26 cellular contexts compared by ENCODE assay signal in genomic region chr17:79891113-79891730, GRCh38.
"Had no signal": no experiment of that assay in that cellular context is flagged by ENCODE, and none has a peak within 500 bp of the region (broad histone marks: within the 10 kb centered on the region; RNA-seq: fewer than 3 reads in every experiment).

No MANE protein-coding gene starts in this region.

- DNase-seq: activated CD4-positive, alpha-beta T cell treated with anti-CD3 and anti-CD28 coated beads for 48 hours; activated CD4-positive, alpha-beta T cell treated with anti-CD3 and anti-CD28 coated beads, Interleukin-2, amount 50 U/mL, for 4 hours; activated CD4-positive, CD25-positive, alpha-beta regulatory T cell treated with anti-CD3 and anti-CD28 coated beads, Interleukin-2, amount 50 U/mL, for 72 hours; activated CD8-positive, alpha-beta memory T cell treated with anti-CD3 and anti-CD28 coated beads, Interleukin-2, amount 10 ng/mL, durations not matched to agents 7 days and 5 days; activated gamma-delta T cell treated with Interleukin-2 at 50 U/mL for 16 hours; activated naive CD4-positive, alpha-beta T cell treated with anti-CD3 and anti-CD28 coated beads, Interleukin-2, amount 50 U/mL, for 16 hours; activated naive CD8-positive, alpha-beta T cell treated with anti-CD3 and anti-CD28 coated beads, Interleukin-2, amount 50 U/mL, for 24 hours; activated T-cell treated with anti-CD3 and anti-CD28 coated beads, Interleukin-2, amount 50 U/mL, for 24 hours; amniotic stem cell; Karpas-422; NCI-H1436 treated with DMSO at 0.1 percent for 48 hours; NCI-H187; NCI-H2081; NCI-H510A treated with DMSO at 0.1 percent for 48 hours; NK-92 treated with Interleukin-12 subunit alpha and Interleukin-12 subunit beta, amount 100 ng/mL, for 24 hours; OCI-M1; Right ventricle myocardium superior; RPMI8226; SJCRH30 had no signal

- H3K4me3 ChIP-seq: ascending aorta, SJCRH30 had no signal

- H3K27me3 ChIP-seq: ascending aorta had no signal

- ATAC-seq: activated CD8-positive, alpha-beta memory T cell treated with anti-CD3 and anti-CD28 coated beads, Interleukin-2, amount 10 ng/mL, durations not matched to agents 7 days and 5 days; activated naive CD8-positive, alpha-beta T cell treated with anti-CD3 and anti-CD28 coated beads, Interleukin-2, amount 50 U/mL, for 24 hours; Panc1; WTC11 had no signal

- H3K9me3 ChIP-seq: ascending aorta, SJCRH30 had no signal

- H3K36me3 Mint-ChIP-seq: activated CD8-positive, alpha-beta memory T cell treated with anti-CD3 and anti-CD28 coated beads, Interleukin-2, amount 10 ng/mL, durations not matched to agents 7 days and 5 days; brain; WTC11 had no signal

- H3K27ac ChIP-seq: ascending aorta, SJCRH30 had no signal

- H3K27ac Mint-ChIP-seq: activated CD8-positive, alpha-beta memory T cell treated with anti-CD3 and anti-CD28 coated beads, Interleukin-2, amount 10 ng/mL, durations not matched to agents 7 days and 5 days; activated naive CD8-positive, alpha-beta T cell treated with anti-CD3 and anti-CD28 coated beads, Interleukin-2, amount 50 U/mL, for 24 hours; activated T-cell treated with anti-CD3 and anti-CD28 coated beads, Interleukin-2, amount 50 U/mL, for 24 hours; activated T-helper 1 cell treated with anti-CD3 and anti-CD28 coated beads, Interleukin-12 subunit alpha, Interleukin-12 subunit beta, Interleukin-2, Interleukin-4 antibody, amounts not matched to agents 30 ng/mL and 10 ng/mL and 1 ng/mL, durations not matched to agents 14 hours and 24 hours and 36 hours; T-helper 1 cell treated with Interleukin-12 subunit alpha and Interleukin-12 subunit beta and Interleukin-4 antibody, amounts not matched to agents 30 μg/mL and 1 μg/mL, for 36 hours; WTC11 had no signal

- H3K36me3 ChIP-seq: ascending aorta, SJCRH30 had no signal

- H3K4me1 Mint-ChIP-seq: activated CD8-positive, alpha-beta memory T cell treated with anti-CD3 and anti-CD28 coated beads, Interleukin-2, amount 10 ng/mL, durations not matched to agents 7 days and 5 days; activated naive CD8-positive, alpha-beta T cell treated with anti-CD3 and anti-CD28 coated beads, Interleukin-2, amount 50 U/mL, for 24 hours; central memory CD8-positive, alpha-beta T cell; WTC11 had no signal

- H3K4me1 ChIP-seq: ascending aorta, SJCRH30 had no signal

- H3K4me3 Mint-ChIP-seq: activated CD8-positive, alpha-beta memory T cell treated with anti-CD3 and anti-CD28 coated beads, Interleukin-2, amount 10 ng/mL, durations not matched to agents 7 days and 5 days; activated naive CD8-positive, alpha-beta T cell treated with anti-CD3 and anti-CD28 coated beads, Interleukin-2, amount 50 U/mL, for 24 hours; activated T-cell treated with anti-CD3 and anti-CD28 coated beads, Interleukin-2, amount 50 U/mL, for 24 hours; activated T-helper 1 cell treated with anti-CD3 and anti-CD28 coated beads, Interleukin-12 subunit alpha, Interleukin-12 subunit beta, Interleukin-2, Interleukin-4 antibody, amounts not matched to agents 30 ng/mL and 10 ng/mL and 1 ng/mL, durations not matched to agents 14 hours and 24 hours and 36 hours; brain; central memory CD8-positive, alpha-beta T cell; T-helper 1 cell treated with Interleukin-12 subunit alpha and Interleukin-12 subunit beta and Interleukin-4 antibody, amounts not matched to agents 30 μg/mL and 1 μg/mL, for 36 hours; WTC11 had no signal

- H3K9me3 Mint-ChIP-seq: activated naive CD8-positive, alpha-beta T cell treated with anti-CD3 and anti-CD28 coated beads, Interleukin-2, amount 50 U/mL, for 24 hours; activated T-cell treated with anti-CD3 and anti-CD28 coated beads, Interleukin-2, amount 50 U/mL, for 24 hours; activated T-helper 1 cell treated with anti-CD3 and anti-CD28 coated beads, Interleukin-12 subunit alpha, Interleukin-12 subunit beta, Interleukin-2, Interleukin-4 antibody, amounts not matched to agents 30 ng/mL and 10 ng/mL and 1 ng/mL, durations not matched to agents 14 hours and 24 hours and 36 hours; central memory CD8-positive, alpha-beta T cell; T-helper 1 cell treated with Interleukin-12 subunit alpha and Interleukin-12 subunit beta and Interleukin-4 antibody, amounts not matched to agents 30 μg/mL and 1 μg/mL, for 36 hours; WTC11 had no signal

- H3K27me3 Mint-ChIP-seq: brain had no signal
